Comparison of ENCODE assay signal across 34 cellular contexts in the genomic region with DNA sequence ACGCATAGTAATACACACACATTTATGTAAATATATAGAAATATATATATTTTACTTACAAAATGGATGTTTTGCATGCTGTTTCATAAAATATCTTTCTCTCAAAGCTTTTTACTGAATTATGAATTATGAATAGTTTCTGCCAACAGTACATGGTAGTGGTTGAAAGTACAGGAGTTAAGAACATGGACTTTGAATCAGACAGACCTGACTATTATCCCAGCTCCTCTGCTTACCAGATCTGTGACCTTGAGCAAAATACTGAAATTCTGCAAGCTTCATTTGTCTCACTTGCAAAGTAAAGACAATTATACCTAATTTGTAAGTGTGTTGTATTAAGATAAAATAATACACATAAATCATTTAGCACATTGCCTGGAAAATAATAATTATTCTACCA.
"Had no signal": no experiment of that assay in that cellular context is flagged by ENCODE, and none has a peak within 500 bp of the region (broad histone marks: within the 10 kb centered on the region; RNA-seq: fewer than 3 reads in every experiment).

No MANE protein-coding gene starts in this region.

- H3K36me3 ChIP-seq: adrenal gland, ascending aorta, brain microvascular endothelial cell, breast epithelium, cardiac muscle cell had no signal

- DNase-seq: activated effector memory CD4-positive, alpha-beta T cell treated with anti-CD3 and anti-CD28 coated beads, Interleukin-2, amount 50 U/mL, for 16 hours; activated effector memory CD4-positive, alpha-beta T cell treated with Interleukin-2 at 50 U/mL for 16 hours; activated gamma-delta T cell; activated gamma-delta T cell treated with Interleukin-2 at 50 U/mL for 16 hours; activated naive CD4-positive, alpha-beta T cell; activated naive CD4-positive, alpha-beta T cell treated with anti-CD3 and anti-CD28 coated beads for 36 hours; activated naive CD4-positive, alpha-beta T cell treated with anti-CD3 and anti-CD28 coated beads, Interleukin-2, amount 10 ng/mL, durations not matched to agents 7 days and 5 days; activated naive CD4-positive, alpha-beta T cell treated with anti-CD3 and anti-CD28 coated beads, Interleukin-2, amount 50 U/mL, for 16 hours; activated naive CD4-positive, alpha-beta T cell treated with Interleukin-2 at 50 U/mL for 16 hours; activated naive CD8-positive, alpha-beta T cell treated with anti-CD3 and anti-CD28 coated beads for 36 hours; activated naive CD8-positive, alpha-beta T cell treated with anti-CD3 and anti-CD28 coated beads, Interleukin-2, amount 10 ng/mL, durations not matched to agents 7 days and 5 days; activated naive CD8-positive, alpha-beta T cell treated with anti-CD3 and anti-CD28 coated beads, Interleukin-2, amount 50 U/mL, for 24 hours; activated T-cell treated with anti-CD3 and anti-CD28 coated beads, Interleukin-2, amount 50 U/mL, for 1 hour; activated T-cell treated with anti-CD3 and anti-CD28 coated beads, Interleukin-2, amount 50 U/mL, for 24 hours; activated T-cell treated with anti-CD3 and anti-CD28 coated beads, Interleukin-2, amount 50 U/mL, for 4 hours; activated T-cell treated with anti-CD3 and anti-CD28 coated beads, Interleukin-2, amount 50 U/mL, for 48 hours; activated T-cell treated with anti-CD3 and anti-CD28 coated beads, Interleukin-2, amount 50 U/mL, for 72 hours; adrenal gland; amniotic stem cell; amygdala; anterior cingulate cortex; aorta; body of pancreas; brain microvascular endothelial cell; caudate nucleus; central memory CD4-positive, alpha-beta T cell; cerebellar nuclear complex had no signal

- H3K27ac ChIP-seq: adrenal gland, ascending aorta, body of pancreas, brain microvascular endothelial cell, breast epithelium, cardiac muscle cell had no signal

- H3K27me3 ChIP-seq: adrenal gland, ascending aorta, body of pancreas, brain microvascular endothelial cell, breast epithelium, cardiac muscle cell had no signal

- FAIRE-seq: astrocyte, bronchial epithelial cell had no signal

- H3K9me3 ChIP-seq: adrenal gland, ascending aorta, body of pancreas, breast epithelium had no signal

- H3K4me3 ChIP-seq: adrenal gland, ascending aorta, body of pancreas, breast epithelium, cardiac muscle cell had no signal

- ATAC-seq: activated naive CD4-positive, alpha-beta T cell treated with anti-CD3 and anti-CD28 coated beads, Interleukin-2, amount 50 U/mL, for 72 hours; activated naive CD8-positive, alpha-beta T cell treated with anti-CD3 and anti-CD28 coated beads, Interleukin-2, amount 50 U/mL, for 24 hours; activated T-cell treated with anti-CD3 and anti-CD28 coated beads, Interleukin-2, amount 50 U/mL, for 4 hours; activated T-cell treated with anti-CD3 and anti-CD28 coated beads, Interleukin-2, amount 50 U/mL, for 72 hours; activated T-helper 17 cell treated with anti-CD3 and anti-CD28 coated beads, Interleukin-2, amount 50 U/mL, for 72 hours; body of pancreas had no signal

- H3K4me1 ChIP-seq: adrenal gland, ascending aorta, body of pancreas, breast epithelium had no signal
